Comparison of ENCODE assay signal across 28 cellular contexts in the genomic region with DNA sequence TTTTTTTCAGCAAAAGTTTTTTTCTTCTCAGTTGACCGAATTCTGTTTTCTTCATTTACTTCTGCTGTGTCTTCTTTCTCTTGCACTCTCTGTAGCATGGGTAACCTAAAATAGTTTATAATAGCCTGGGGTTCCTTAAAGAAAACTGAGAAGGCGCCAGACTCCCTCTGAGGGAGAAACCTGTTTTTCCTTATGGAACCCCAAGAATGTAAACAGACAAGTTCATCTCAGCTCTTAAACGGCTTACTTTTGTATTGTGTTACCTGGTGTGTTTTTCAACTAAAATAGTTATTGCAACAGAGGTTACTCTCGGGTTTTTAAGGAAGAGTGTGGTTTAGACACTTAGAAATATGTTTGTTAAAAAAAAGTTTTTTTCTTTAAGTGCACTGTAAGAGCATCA.
"Had no signal": no experiment of that assay in that cellular context is flagged by ENCODE, and none has a peak within 500 bp of the region (broad histone marks: within the 10 kb centered on the region; RNA-seq: fewer than 3 reads in every experiment).

No MANE protein-coding gene starts in this region.

- H3K27me3 Mint-ChIP-seq: activated CD4-positive, alpha-beta T cell treated with anti-CD3 and anti-CD28 coated beads for 36 hours; activated naive CD8-positive, alpha-beta T cell treated with anti-CD3 and anti-CD28 coated beads, Interleukin-2, amount 50 U/mL, for 24 hours; central memory CD8-positive, alpha-beta T cell; dendritic cell treated with granulocyte-macrophage colony-stimulating factor and Interleukin-4, amounts not matched to agents 40 ng/mL and 50 ng/mL, for 4 days; stimulated activated naive B cell treated with anti-CD40 and anti-IgM and Interleukin-4, amounts not matched to agents 10 μg/mL and 1 μg/mL and 100 μg/mL, for 72 hours; T-cell had no signal

- H3K4me1 Mint-ChIP-seq: activated naive CD8-positive, alpha-beta T cell treated with anti-CD3 and anti-CD28 coated beads, Interleukin-2, amount 50 U/mL, for 24 hours; neural progenitor cell had no signal

- H3K27ac Mint-ChIP-seq: activated CD4-positive, alpha-beta T cell treated with anti-CD3 and anti-CD28 coated beads for 36 hours; activated naive CD8-positive, alpha-beta T cell treated with anti-CD3 and anti-CD28 coated beads, Interleukin-2, amount 50 U/mL, for 24 hours; activated T-helper 1 cell treated with anti-CD3 and anti-CD28 coated beads, Interleukin-12 subunit alpha, Interleukin-12 subunit beta, Interleukin-2, Interleukin-4 antibody, amounts not matched to agents 30 ng/mL and 10 ng/mL and 1 ng/mL, durations not matched to agents 14 hours and 24 hours and 36 hours; dendritic cell treated with granulocyte-macrophage colony-stimulating factor and Interleukin-4, amounts not matched to agents 40 ng/mL and 50 ng/mL, for 4 days; endodermal cell; neural progenitor cell; stimulated activated naive B cell treated with anti-CD40 and anti-IgM and Interleukin-4, amounts not matched to agents 10 μg/mL and 1 μg/mL and 100 μg/mL, for 72 hours; T-cell; T-helper 2 cell treated with Interferon-gamma antibody and Interleukin-4, amounts not matched to agents 5 μg/mL and 100 μg/mL, for 36 hours had no signal

- H3K4me3 Mint-ChIP-seq: activated CD4-positive, alpha-beta T cell treated with anti-CD3 and anti-CD28 coated beads for 36 hours; activated naive CD8-positive, alpha-beta T cell treated with anti-CD3 and anti-CD28 coated beads, Interleukin-2, amount 50 U/mL, for 24 hours; activated T-helper 1 cell treated with anti-CD3 and anti-CD28 coated beads, Interleukin-12 subunit alpha, Interleukin-12 subunit beta, Interleukin-2, Interleukin-4 antibody, amounts not matched to agents 30 ng/mL and 10 ng/mL and 1 ng/mL, durations not matched to agents 14 hours and 24 hours and 36 hours; central memory CD8-positive, alpha-beta T cell; dendritic cell treated with granulocyte-macrophage colony-stimulating factor and Interleukin-4, amounts not matched to agents 40 ng/mL and 50 ng/mL, for 4 days; endodermal cell; naive thymus-derived CD4-positive, alpha-beta T cell; stimulated activated naive B cell treated with anti-CD40 and anti-IgM and Interleukin-4, amounts not matched to agents 10 μg/mL and 1 μg/mL and 100 μg/mL, for 72 hours; T-cell; T-helper 2 cell treated with Interferon-gamma antibody and Interleukin-4, amounts not matched to agents 5 μg/mL and 100 μg/mL, for 36 hours had no signal

- ATAC-seq: activated CD4-positive, alpha-beta T cell treated with anti-CD3 and anti-CD28 coated beads for 36 hours; activated naive CD8-positive, alpha-beta T cell treated with anti-CD3 and anti-CD28 coated beads, Interleukin-2, amount 50 U/mL, for 24 hours; left ventricle myocardium superior; naive thymus-derived CD4-positive, alpha-beta T cell; right cardiac atrium; stimulated activated naive B cell treated with anti-CD40 and anti-IgM and Interleukin-4, amounts not matched to agents 10 μg/mL and 1 μg/mL and 100 μg/mL, for 72 hours; T-cell had no signal

- H3K36me3 Mint-ChIP-seq: neural progenitor cell; stimulated activated naive B cell treated with anti-CD40 and anti-IgM and Interleukin-4, amounts not matched to agents 10 μg/mL and 1 μg/mL and 100 μg/mL, for 72 hours had no signal

- H3K9me3 Mint-ChIP-seq: activated naive CD8-positive, alpha-beta T cell treated with anti-CD3 and anti-CD28 coated beads, Interleukin-2, amount 50 U/mL, for 24 hours; activated T-helper 1 cell treated with anti-CD3 and anti-CD28 coated beads, Interleukin-12 subunit alpha, Interleukin-12 subunit beta, Interleukin-2, Interleukin-4 antibody, amounts not matched to agents 30 ng/mL and 10 ng/mL and 1 ng/mL, durations not matched to agents 14 hours and 24 hours and 36 hours; central memory CD8-positive, alpha-beta T cell; dendritic cell treated with granulocyte-macrophage colony-stimulating factor and Interleukin-4, amounts not matched to agents 40 ng/mL and 50 ng/mL, for 4 days; endodermal cell; neural progenitor cell; stimulated activated naive B cell treated with anti-CD40 and anti-IgM and Interleukin-4, amounts not matched to agents 10 μg/mL and 1 μg/mL and 100 μg/mL, for 72 hours; T-cell; T-helper 2 cell treated with Interferon-gamma antibody and Interleukin-4, amounts not matched to agents 5 μg/mL and 100 μg/mL, for 36 hours had no signal

- H3K4me3 ChIP-seq: esophagus squamous epithelium, neural progenitor cell, suprapubic skin, tibial artery had no signal

- DNase-seq: activated CD4-positive, alpha-beta T cell treated with anti-CD3 and anti-CD28 coated beads for 36 hours; activated CD4-positive, alpha-beta T cell treated with anti-CD3 and anti-CD28 coated beads, Interleukin-2, amount 50 U/mL, for 48 hours; activated CD4-positive, CD25-positive, alpha-beta regulatory T cell; activated CD8-positive, alpha-beta memory T cell treated with anti-CD3 and anti-CD28 coated beads for 24 hours; activated CD8-positive, alpha-beta memory T cell treated with anti-CD3 and anti-CD28 coated beads, Interleukin-2, amount 50 U/mL, for 4 hours; activated gamma-delta T cell; activated naive CD4-positive, alpha-beta T cell treated with anti-CD3 and anti-CD28 coated beads, Interleukin-2, amount 50 U/mL, for 16 hours; activated naive CD8-positive, alpha-beta T cell treated with anti-CD3 and anti-CD28 coated beads, Interleukin-2, amount 50 U/mL, for 24 hours; activated T-cell treated with anti-CD3 and anti-CD28 coated beads, Interleukin-2, amount 50 U/mL, for 1 hour; amygdala; endodermal cell; esophagus squamous epithelium; islet precursor cell; left ventricle myocardium superior; mammary epithelial cell; naive thymus-derived CD4-positive, alpha-beta T cell; right cardiac atrium; stimulated activated CD4-positive, alpha-beta T cell treated with anti-CD3 and anti-CD28 coated beads, Interleukin-15, amount 100 ng/mL, for 24 hours; stimulated activated CD4-positive, alpha-beta T cell treated with anti-CD3 and anti-CD28 coated beads, Interleukin-2, amount 100 ng/mL, for 24 hours; stimulated activated naive B cell treated with anti-CD40 and anti-IgM and Interleukin-4, amounts not matched to agents 10 μg/mL and 1 μg/mL and 100 μg/mL, for 72 hours; T-cell; tibial artery had no signal
